In the genomic region with DNA sequence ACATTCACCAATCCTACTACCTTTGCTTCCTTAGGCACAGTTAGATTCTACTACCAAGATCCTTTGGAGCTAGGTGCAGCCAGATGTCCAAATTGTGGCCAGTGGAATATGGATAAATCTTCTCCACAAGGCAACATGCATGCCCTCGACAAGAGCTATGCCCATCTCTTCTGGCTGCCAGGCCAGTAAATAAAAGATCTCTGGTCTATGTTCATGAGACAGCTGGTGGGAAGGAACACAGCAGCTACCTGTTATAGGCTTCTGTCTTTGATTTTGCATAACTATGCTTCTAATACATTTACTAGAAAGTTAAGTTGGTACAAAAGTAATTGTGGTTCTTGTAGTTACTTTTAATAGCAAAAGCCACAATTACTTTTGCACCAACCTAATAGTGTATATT, we compare ENCODE assay signal across 9 cellular contexts.
"Had no signal": no experiment of that assay in that cellular context is flagged by ENCODE, and none has a peak within 500 bp of the region (broad histone marks: within the 10 kb centered on the region; RNA-seq: fewer than 3 reads in every experiment).

No MANE protein-coding gene starts in this region.

- H3K9ac ChIP-seq: GM23248 had no signal

- H2AFZ ChIP-seq: GM23248, GM23338 had no signal

- H3K4me3 ChIP-seq: GM23248, GM23338, HAP-1 had no signal

- H3K36me3 ChIP-seq: HAP-1 had no signal

- ATAC-seq: GM23338, HCT116 had no signal

- DNase-seq: GM23248, GOT3, H7, H9, HCEC 1CT, HFFc6 had no signal

- H3K9me3 ChIP-seq: HAP-1 had no signal

- H3K4me2 ChIP-seq: GM23338 had no signal

- H3K27ac ChIP-seq: GM23248 had no signal

- H3K4me1 ChIP-seq: HAP-1 had no signal
